Comparison of ENCODE assay signal across 5 cellular contexts in genomic region chr6:8764733-8765132, GRCh38.
"Had no signal": no experiment of that assay in that cellular context is flagged by ENCODE, and none has a peak within 500 bp of the region (broad histone marks: within the 10 kb centered on the region; RNA-seq: fewer than 3 reads in every experiment).

No MANE protein-coding gene starts in this region.

- H3K27me3 Mint-ChIP-seq: IgD-negative memory B cell had no signal

- H3K4me3 ChIP-seq: K562 had no signal

- H3K36me3 Mint-ChIP-seq: IgD-negative memory B cell had no signal

- ATAC-seq: HepG2, K562 had no signal

- H3K27ac Mint-ChIP-seq: IgD-negative memory B cell had no signal

- H3K4me1 Mint-ChIP-seq: IgD-negative memory B cell had no signal

- DNase-seq: IMR-90 had no signal

- H3K27ac ChIP-seq: HL-60 had no signal

- H3K4me3 Mint-ChIP-seq: IgD-negative memory B cell had no signal
